In genomic region chr19:6481541-6482342, GRCh38 we compare ENCODE assay signal across 1 cellular context.
TF ChIP-seq lines count a peak whose summit lies in the region.

DENND1C (minus strand) TSS chr19:6481787; CDS start chr19:6481695, 92 bp downstream.

TF ChIP-seq in GM12878, 131 proteins besides CTCF, POLR2A, EP300 and RAD21 (continued from another document):
- no peak for TF ChIP-seq PRDM15 (CRISPR knock-in tag; IDR thresholded peaks at IDR 0.05)
- TF ChIP-seq SMAD5 (IDR thresholded peaks at IDR 0.05; ENCODE audit: low read depth): 0 out of 2 replicates have a peak, but pooled peaks have one; percentile 60
- TF ChIP-seq MLLT1 (IDR thresholded peaks at IDR 0.05): 0 out of 2 replicates have a peak, but pooled peaks have one; percentile 23
- TF ChIP-seq RUNX3 (IDR thresholded peaks at IDR 0.05; ENCODE audit: low read length): peak; percentile 49
- TF ChIP-seq ZNF592 (IDR thresholded peaks at IDR 0.05): no peak
- no peak for TF ChIP-seq ZBTB33 (IDR thresholded peaks at IDR 0.05)
- TF ChIP-seq CBX3 (IDR thresholded peaks at IDR 0.05; ENCODE audit: borderline replicate concordance, low read depth): no peak
- peak; percentile 26; the same call in 1 of the 2 replicates for TF ChIP-seq EED (IDR thresholded peaks at IDR 0.05; ENCODE audit: low read depth)
- no peak for TF ChIP-seq JUNB (IDR thresholded peaks at IDR 0.05)
- TF ChIP-seq PAX8 (IDR thresholded peaks at IDR 0.05): no peak
- no peak for TF ChIP-seq RCOR1 (conservative IDR thresholded peaks at IDR 0.05; ENCODE audit: low read depth, low read length)
- no peak for TF ChIP-seq ZZZ3 (IDR thresholded peaks at IDR 0.05; ENCODE audit: control insufficient read depth, insufficient read length, low read depth)
- peak; percentile 17; the same call in 1 of the 2 replicates for TF ChIP-seq ZBTB40 (IDR thresholded peaks at IDR 0.05; ENCODE audit: borderline replicate concordance)
- peak in 1 of 2 experiments; percentile 38; a peak in 1 of 3 replicates for TF ChIP-seq EGR1 (IDR thresholded peaks at IDR 0.05; ENCODE audit: borderline replicate concordance in 1 of 2, low read depth in 2 of 2, low read length in 2 of 2)
- TF ChIP-seq POLR2AphosphoS5 (IDR thresholded peaks at IDR 0.05; ENCODE audit: low read length): peak; percentile 77
- TF ChIP-seq YY1 (IDR thresholded peaks at IDR 0.05; ENCODE audit: low read depth, low read length): 0 out of 2 replicates have a peak, but pooled peaks have one; percentile 3
- TF ChIP-seq SMARCA5 (IDR thresholded peaks at IDR 0.05): peak; percentile 64; the same call in 1 of the 2 replicates
- peak in 1 of 2 experiments; percentile 48; a peak in 1 of 4 replicates for TF ChIP-seq ETV6 (conservative IDR thresholded peaks at IDR 0.05 in 1 of 2, IDR thresholded peaks at IDR 0.05 in 1 of 2; ENCODE audit: borderline replicate concordance in 1 of 2, low read depth in 1 of 2)
- no peak for TF ChIP-seq WRNIP1 (IDR thresholded peaks at IDR 0.05; ENCODE audit: borderline replicate concordance, low read depth, low read length)
- TF ChIP-seq BCL11A (IDR thresholded peaks at IDR 0.05; ENCODE audit: low read depth, low read length): 0 out of 2 replicates have a peak, but pooled peaks have one; percentile 13
- peak; percentile 62 for TF ChIP-seq DPF2 (IDR thresholded peaks at IDR 0.05)
- TF ChIP-seq POU2F2 (IDR thresholded peaks at IDR 0.05; ENCODE audit: borderline replicate concordance, low read depth, low read length): peak; percentile 29; the same call in 1 of the 3 replicates
